In genomic region chr10:112197662-112198061, GRCh38 we compare ENCODE assay signal across 3 cellular contexts. TPM values are rescaled to one million over a fixed set of nuclear protein-coding genes. Genes with fewer than 3 reads are reported as not detected.
DNase-seq lines count a peak whose midpoint lies in the region; ATAC-seq, FAIRE-seq and TF ChIP-seq lines count a peak whose summit lies in the region.
"Not testable (repeated sequence)": the region's sequence is repeated elsewhere in the genome, so short reads cannot be mapped to it uniquely, and the experiment has no call there.

No MANE protein-coding gene starts in this region.

- ATAC-seq in K562, result not testable (repeated sequence)

- H3K4me1 ChIP-seq in HEK293 (ENCODE audit: control insufficient read depth, insufficient read depth, low read length); K562 (replicated peaks in 1 of 2; ENCODE audit: control insufficient read depth in 2 of 2, insufficient read depth in 2 of 2, low read length in 2 of 2): not testable (repeated sequence)
- peaks cover 0 to 66% (median 37%) of the 10 kb centered on the region in 5 donors for H3K4me1 ChIP-seq in subcutaneous abdominal adipose tissue (ENCODE audit: control insufficient read depth in 5 of 5, insufficient read depth in 5 of 5, low read length in 5 of 5)

- not testable (repeated sequence) for DNase-seq in K562 (ENCODE audit: extremely low read depth in 1 of 4, low spot score in 3 of 4)

- H3K9me3 ChIP-seq in HEK293 (ENCODE audit: control insufficient read depth, insufficient read depth, low read depth, low read length); K562 (replicated peaks; ENCODE audit: control insufficient read depth, insufficient read depth, low read depth, low read length); subcutaneous abdominal adipose tissue (ENCODE audit: control insufficient read depth in 5 of 5, low read length in 5 of 5): not testable (repeated sequence)

- H3K9ac ChIP-seq in K562 (ENCODE audit: insufficient read depth in 1 of 2, low read depth in 2 of 2, low read length in 2 of 2), result not testable (repeated sequence)
- H3K9ac ChIP-seq in subcutaneous abdominal adipose tissue (ENCODE audit: low read length in 5 of 5), result peak overlapping the region in 1 of 5 donors; percentile 15

- H3K4me3 ChIP-seq in HEK293 (ENCODE audit: low read depth, low read length); K562; subcutaneous abdominal adipose tissue (ENCODE audit: low read depth in 1 of 5, low read length in 5 of 5): not testable (repeated sequence)

- H2AFZ ChIP-seq in K562 (ENCODE audit: low read depth, low read length), result not testable (repeated sequence)

- WGBS in K562 (ENCODE audit: insufficient coverage, low coverage, missing lambda C conversion rate), result no CpG with 5 or more reads among the region's 2 CpGs

- H3K27me3 ChIP-seq in K562 (ENCODE audit: control insufficient read depth in 2 of 2, insufficient read depth in 2 of 2, low read length in 2 of 2); subcutaneous abdominal adipose tissue (ENCODE audit: control insufficient read depth in 5 of 5, insufficient read depth in 4 of 5, low read length in 5 of 5): not testable (repeated sequence)

- intact Hi-C loops in K562 (cut with micrococcal nuclease), result not testable (repeated sequence)

- not testable (repeated sequence) for BruUV-seq in K562 (replicated peaks; lab: Mats Ljungman, UMichigan)

- POLR2A ChIA-PET in HEK293 (lab: Yijun Ruan, JAX); K562 (lab: Yijun Ruan, JAX): not testable (repeated sequence)

- not testable (repeated sequence) for H3K79me2 ChIP-seq in K562 (ENCODE audit: control insufficient read depth, insufficient read depth, low read length)

- FAIRE-seq in K562 (lab: Jason Lieb, UNC), result not testable (repeated sequence)

- not testable (repeated sequence) for H3K27ac ChIP-seq in HEK293 (ENCODE audit: extremely low read depth, low read depth, low read length); K562 (ENCODE audit: extremely low read depth, low read depth, low read length)
- H3K27ac ChIP-seq in subcutaneous abdominal adipose tissue (ENCODE audit: low read depth, low read length), result peak overlapping the region; percentile 70

- TF ChIP-seq EP300 in K562 (IDR thresholded peaks at IDR 0.05; ENCODE audit: low read length), result not testable (repeated sequence)

- not testable (repeated sequence) for H3K4me2 ChIP-seq in K562 (ENCODE audit: insufficient read depth, low read length)

- not testable (repeated sequence) for TF ChIP-seq RAD21 in K562 (CRISPR knock-in tag; conservative IDR thresholded peaks at IDR 0.05 in 1 of 2, IDR thresholded peaks at IDR 0.05 in 1 of 2)

- CTCF ChIA-PET in HEK293 (lab: Yijun Ruan, JAX); K562 (lab: Yijun Ruan, JAX; ENCODE audit: low intra/inter-chr PET ratio): not testable (repeated sequence)

- H4K20me1 ChIP-seq in K562 (replicated peaks; ENCODE audit: control insufficient read depth, insufficient read depth, low read length), result not testable (repeated sequence)

- not testable (repeated sequence) for H3K36me3 ChIP-seq in HEK293 (ENCODE audit: control insufficient read depth in 2 of 2, insufficient read depth in 1 of 2, low read length in 2 of 2); K562 (ENCODE audit: control insufficient read depth, insufficient read depth, low read length)
- peaks cover 0 to 13% (median 2%) of the 10 kb centered on the region in 5 donors for H3K36me3 ChIP-seq in subcutaneous abdominal adipose tissue (ENCODE audit: control insufficient read depth in 5 of 5, insufficient read depth in 5 of 5, low read length in 5 of 5)

- in situ Hi-C loops in K562 (cut with MboI), result not testable (repeated sequence)

- not testable (repeated sequence) for TF ChIP-seq CTCF in HEK293 (tag by site-specific recombination; IDR thresholded peaks at IDR 0.05); K562 (IDR thresholded peaks at IDR 0.05 in 2 of 3, conservative IDR thresholded peaks at IDR 0.05 in 1 of 3; ENCODE audit: insufficient read depth in 2 of 3, low read depth in 1 of 3, low read length in 3 of 3)

- not testable (repeated sequence) for H3K9me1 ChIP-seq in K562 (ENCODE audit: control insufficient read depth, insufficient read depth, low read length)

- not testable (repeated sequence) for TF ChIP-seq POLR2A in K562 (conservative IDR thresholded peaks at IDR 0.05)

TF ChIP-seq in HEK293, 187 proteins besides CTCF, POLR2A, EP300 and RAD21:
- peak; percentile 64; the same call in 1 of the 2 replicates for TF ChIP-seq ZNF146 (tag by site-specific recombination; IDR thresholded peaks at IDR 0.05)

TF ChIP-seq in K562, 482 proteins besides CTCF, POLR2A, EP300 and RAD21:
- TF ChIP-seq RBM25 (IDR thresholded peaks at IDR 0.05; ENCODE audit: low read depth, low read length, severe bottlenecking), result peak; percentile 59
- peak; percentile 69 for TF ChIP-seq ZNF146 (CRISPR knock-in tag; IDR thresholded peaks at IDR 0.05; ENCODE audit: unreplicated experiment)

RNA-seq across cellular contexts. Expression of gene GPAM, which starts 14.1 kb away (rescaled TPM):
- total RNA-seq in K562 (2011; cell fraction: chromatin; rRNA removed; ENCODE audit: low replicate concordance), result 6.7 and 13.0 TPM in 2 replicates
- 4.3 and 4.5 TPM in 2 replicates for total RNA-seq in K562 (2011; cell fraction: nucleolus; rRNA removed)
- total RNA-seq in K562 (2011; cell fraction: nucleoplasm; rRNA removed), result 7.0 and 10.5 TPM in 2 replicates
- total RNA-seq in K562 (2014; rRNA removed) (3.9 and 4.3 TPM in 2 replicates), K562 (2014; rRNA removed; fragmentation: Illumina TruSeq; extraction: Trizol) (7.4 and 8.1 TPM in 2 replicates), K562 (2015; rRNA removed; fragmentation: Illumina TruSeq; extraction: Trizol) (7.0 and 7.5 TPM in 2 replicates), K562 (2021) (7.2 and 8.0 TPM in 2 replicates)
- polyA plus RNA-seq in K562 (2011; rRNA removed) (5.3 and 7.1 TPM in 2 replicates), K562 (2014; fragmentation: Illumina TruSeq; extraction: Trizol) (4.8 and 5.5 TPM in 2 replicates), K562 (2014; fragmentation: Nextera tagmentation; extraction: Ambion mirVana) (1 to 10 TPM; 3.5 to 4.6 TPM), K562 (2014; rRNA removed) (3.9 and 4.0 TPM in 2 replicates)
- 1.9 and 2.6 TPM in 2 replicates for polyA plus RNA-seq in K562 (2011; cell fraction: cytosol; rRNA removed)
- polyA plus RNA-seq in K562 (2011; cell fraction: nucleus; rRNA removed), result 6.6 and 8.9 TPM in 2 replicates
- polyA plus RNA-seq in K562 (2012), result 2.0 and 3.4 TPM in 2 replicates
- 11.2 and 11.7 TPM in 2 replicates for polyA minus RNA-seq in K562 (2011; rRNA and poly(A)+ RNA removed)
- polyA minus RNA-seq in K562 (2011; cell fraction: cytosol; rRNA and poly(A)+ RNA removed), result 2.7 and 3.8 TPM in 2 replicates
- polyA minus RNA-seq in K562 (2011; cell fraction: nucleus; rRNA and poly(A)+ RNA removed), result 6.1 and 10.1 TPM in 2 replicates
